ENCODE assay signal across 8 cellular contexts in the genomic region with DNA sequence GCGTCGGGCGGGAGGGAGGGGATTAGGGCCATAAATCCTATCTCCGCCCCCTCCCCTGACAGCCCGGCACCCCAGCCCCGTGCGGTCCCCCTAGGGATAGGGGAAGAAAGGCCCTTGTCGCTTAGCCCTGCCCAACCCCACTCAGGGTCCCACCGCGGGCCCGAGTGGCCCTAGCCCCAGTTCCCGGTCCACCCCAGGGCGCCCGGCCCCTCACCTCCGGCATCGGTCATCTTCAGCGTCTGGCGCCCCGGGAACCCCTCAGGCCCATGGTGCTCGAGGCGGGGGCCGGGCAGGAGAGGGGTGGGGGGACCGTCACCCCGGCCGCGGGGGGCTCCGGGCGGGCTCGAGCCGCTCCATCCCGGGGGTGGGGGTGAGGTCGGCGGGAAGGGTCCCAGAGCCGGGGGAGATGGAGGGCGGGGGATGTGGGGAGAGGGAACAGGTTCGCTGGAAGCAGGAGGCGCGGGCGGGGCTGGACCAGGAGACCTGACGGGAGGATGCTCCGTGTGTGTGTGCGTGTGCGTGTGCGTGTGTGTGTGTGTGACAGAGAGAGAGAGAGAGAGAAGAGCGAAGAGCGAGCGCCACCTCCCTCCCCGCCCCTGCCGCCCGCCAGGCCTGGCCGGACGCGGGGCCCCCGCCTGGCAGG. TPM values are rescaled to one million over a fixed set of nuclear protein-coding genes. Genes with fewer than 3 reads are reported as not detected.
A peak's percentile ranks its signal among the peaks of the same experiment; 100 is the strongest.
DNase-seq lines count a peak whose midpoint lies in the region; ATAC-seq lines count a peak whose summit lies in the region.

No MANE protein-coding gene starts in this region.

- ATAC-seq in GM19455 (IDR thresholded peaks at IDR 0.05; ENCODE audit: unreplicated experiment) (no peak), GM21737 (IDR thresholded peaks at IDR 0.05; ENCODE audit: unreplicated experiment) (no peak), GM18909 (IDR thresholded peaks at IDR 0.05; ENCODE audit: poor library complexity, unreplicated experiment) (no peak)

- DNase-seq in activated T-cell treated with anti-CD3 and anti-CD28 coated beads for 1 hour (ENCODE audit: low read depth) (peak; percentile 31), T follicular helper cell (ENCODE audit: low read depth) (peak; percentile 29), dermis blood vessel endothelial cell (peak; percentile 49)
- no peak for DNase-seq in activated T-cell treated with anti-CD3 and anti-CD28 coated beads, Interleukin-2, amount 50 U/mL, for 1 hour

- peaks cover 25% of the 10 kb centered on the region for H3K4me1 ChIP-seq in mesodermal cell (ENCODE audit: control insufficient read depth, insufficient read depth, low read length, poor library complexity, severe bottlenecking)

- H3K4me3 ChIP-seq in mesodermal cell (ENCODE audit: extremely low read depth, insufficient read depth, low read length, poor library complexity, severe bottlenecking), result peak overlapping the region; percentile 58

- peak overlapping the region; percentile 23 for H3K27ac ChIP-seq in mesodermal cell (ENCODE audit: low read depth, low read length, severe bottlenecking)

- peaks cover 3% of the 10 kb centered on the region for H3K36me3 ChIP-seq in mesodermal cell (ENCODE audit: control insufficient read depth, insufficient read depth, low read length)

- 0% methylated on average over 10 to 11 of the region's 54 CpGs for WGBS in mesodermal cell (ENCODE audit: insufficient coverage in 2 of 2), 2 experiments

- no peaks in the 10 kb centered on the region for H3K9me3 ChIP-seq in mesodermal cell (ENCODE audit: control insufficient read depth, low read length)

RNA-seq across cellular contexts. Expression of a gene that starts 0.5 kb away (rescaled TPM):
- 5.1 and 5.8 TPM in 2 replicates for total RNA-seq in dermis blood vessel endothelial cell
- 26.6 TPM for polyA plus RNA-seq in mesodermal cell (2013, experiment 1 of 2)
- 18.7 TPM for polyA plus RNA-seq in mesodermal cell (2013, experiment 2 of 2)

RNA-seq across cellular contexts. Expression of a gene that starts 21.1 kb away (rescaled TPM):
- total RNA-seq in dermis blood vessel endothelial cell, result 35.2 and 45.8 TPM in 2 replicates
- polyA plus RNA-seq in mesodermal cell (2013, experiment 1 of 2), result 45.5 TPM
- 36.7 TPM for polyA plus RNA-seq in mesodermal cell (2013, experiment 2 of 2)

RNA-seq across cellular contexts. Expression of a gene that starts 34.3 kb away (rescaled TPM):
- 12.3 and 20.8 TPM in 2 replicates for total RNA-seq in dermis blood vessel endothelial cell
- polyA plus RNA-seq in mesodermal cell (2013, experiment 1 of 2), result 34.0 TPM
- polyA plus RNA-seq in mesodermal cell (2013, experiment 2 of 2), result 27.2 TPM

RNA-seq across cellular contexts. Expression of a gene that starts 36.4 kb away (rescaled TPM):
- total RNA-seq in dermis blood vessel endothelial cell, result not detected in 2 replicates
- polyA plus RNA-seq in mesodermal cell (2013, experiment 1 of 2), result 2.4 TPM
- 1.3 TPM for polyA plus RNA-seq in mesodermal cell (2013, experiment 2 of 2)
